Comparison of ENCODE assay signal across 11 cellular contexts in genomic region chr4:108674356-108674977, GRCh38.
"Had no signal": no experiment of that assay in that cellular context is flagged by ENCODE, and none has a peak within 500 bp of the region (broad histone marks: within the 10 kb centered on the region; RNA-seq: fewer than 3 reads in every experiment).

No MANE protein-coding gene starts in this region.

- H3K27ac ChIP-seq: GM23248, HL-60, KMS-11 had no signal

- H3K4me1 ChIP-seq: HAP-1 had no signal

- H3K9ac ChIP-seq: GM23248, KMS-11 had no signal

- ATAC-seq: HCT116 had no signal

- H2AFZ ChIP-seq: GM23248 had no signal

- DNase-seq: GM23248, GOT3, H7, HFFc6, IMR-90, Karpas-422, KBM-7 had no signal

- H3K4me2 ChIP-seq: KMS-11 had no signal

- H3K9me3 Mint-ChIP-seq: HFFc6 had no signal

- H3K9me3 ChIP-seq: HAP-1 had no signal

- H3K4me3 Mint-ChIP-seq: HFFc6 had no signal

- H3K4me3 ChIP-seq: GM23248, HAP-1 had no signal

- H3K27ac Mint-ChIP-seq: HFFc6 had no signal
